Comparison of ENCODE assay signal across 16 cellular contexts in the genomic region with DNA sequence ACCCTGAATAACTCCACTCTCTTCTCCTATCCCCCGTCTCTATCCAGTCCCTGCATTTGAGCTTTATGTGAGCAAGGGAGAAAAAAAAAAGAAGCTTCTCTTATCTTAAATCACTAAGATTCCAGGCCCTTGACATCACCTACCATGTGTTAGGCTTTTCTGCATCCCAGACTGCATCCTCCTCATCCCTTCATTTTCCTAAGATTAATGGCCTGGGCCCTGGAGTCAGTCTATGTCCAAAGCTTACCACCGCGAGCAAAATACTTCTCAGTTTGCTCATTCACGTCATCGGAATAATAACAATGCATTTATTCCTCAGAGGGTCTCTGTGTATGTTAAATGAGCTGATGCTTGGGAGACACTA. TPM values are rescaled to one million over a fixed set of nuclear protein-coding genes. Genes with fewer than 3 reads are reported as not detected.
A peak's percentile ranks its signal among the peaks of the same experiment; 100 is the strongest.
DNase-seq lines count a peak whose midpoint lies in the region; ATAC-seq and TF ChIP-seq lines count a peak whose summit lies in the region.
"Had no signal": no experiment of that assay in that cellular context is flagged by ENCODE, and none has a peak within 500 bp of the region (broad histone marks: within the 10 kb centered on the region; RNA-seq: fewer than 3 reads in every experiment).

No MANE protein-coding gene starts in this region.

- H3K9me3 Mint-ChIP-seq in type B pancreatic cell, result no peaks in the 10 kb centered on the region

- TF ChIP-seq CTCF in HEK293 (tag by site-specific recombination; IDR thresholded peaks at IDR 0.05), result no peak
- TF ChIP-seq CTCF in astrocyte of the spinal cord (IDR thresholded peaks at IDR 0.05; ENCODE audit: low read depth, low read length), result no peak
- no peak for TF ChIP-seq CTCF in type B pancreatic cell (conservative IDR thresholded peaks at IDR 0.05)

- peak overlapping the region; percentile 18 for H3K4me3 Mint-ChIP-seq in type B pancreatic cell

- H3K4me1 Mint-ChIP-seq in type B pancreatic cell (ENCODE audit: unreplicated experiment), result peaks cover 36% of the 10 kb centered on the region

- peak overlapping the region; percentile 60 for H3K27ac Mint-ChIP-seq in type B pancreatic cell

- H3K36me3 Mint-ChIP-seq in type B pancreatic cell, result peaks cover 6% of the 10 kb centered on the region

- CTCF ChIA-PET in HEK293 (lab: Yijun Ruan, JAX), result interaction anchor here (1.0 to 1.5 kb wide), 4 partner anchors 12 to 136 kb away, joined by 3 to 6 read pairs (median 4); no protein-coding TSS in a partner anchor

- ATAC-seq in HG03565 (IDR thresholded peaks at IDR 0.05; ENCODE audit: unreplicated experiment), result no peak
- ATAC-seq: heart right ventricle, lower lobe of right lung had no signal

- in situ Hi-C loops in astrocyte of the spinal cord (cut with HindIII; ENCODE audit: low sequenced_read_pairs), result no loop called here

- H3K4me3 ChIP-seq in HEK293 (ENCODE audit: low read depth, low read length), result no peak overlapping the region
- no peak overlapping the region for H3K4me3 ChIP-seq in astrocyte of the spinal cord (ENCODE audit: low read depth, low read length)
- H3K4me3 ChIP-seq: heart right ventricle, lower lobe of right lung had no signal

- DNase-seq in astrocyte of the spinal cord (ENCODE audit: low read depth, low spot score) (peak; percentile 69), iris pigment epithelial cell (ENCODE audit: low read depth) (peak; percentile 65), type B pancreatic cell (ENCODE audit: extremely low spot score, unreplicated experiment) (no peak), activated gamma-delta T cell treated with Interleukin-2 at 50 U/mL for 16 hours (no peak), GDM1 (lab: John Stamatoyannopoulos, UW) (no peak)
- no peak for DNase-seq in stimulated activated CD4-positive, alpha-beta T cell treated with anti-CD3 and anti-CD28 coated beads, Interleukin-2, amount 100 ng/mL, for 24 hours
- DNase-seq: activated CD4-positive, alpha-beta T cell treated with anti-CD3 and anti-CD28 coated beads for 48 hours; aorta; heart right ventricle; lower lobe of right lung; NCI-H524 treated with DMSO at 0.1 percent for 48 hours; RPMI8226; T-helper 2 cell had no signal

- H3K27ac ChIP-seq in HEK293 (ENCODE audit: extremely low read depth, low read depth, low read length), result no peak overlapping the region
- H3K27ac ChIP-seq: KMS-11, lower lobe of right lung had no signal

- H3K4me1 ChIP-seq in HEK293 (ENCODE audit: control insufficient read depth, insufficient read depth, low read length), result no peaks in the 10 kb centered on the region; the same call in 1 of the 2 replicates
- H3K4me1 ChIP-seq: lower lobe of right lung had no signal

- H3K36me3 ChIP-seq in HEK293 (ENCODE audit: control insufficient read depth in 2 of 2, insufficient read depth in 1 of 2, low read length in 2 of 2), result no peaks in the 10 kb centered on the region
- H3K36me3 ChIP-seq: heart right ventricle, lower lobe of right lung had no signal

- H3K27me3 Mint-ChIP-seq in type B pancreatic cell, result peaks cover 4% of the 10 kb centered on the region

- H3K9me3 ChIP-seq in HEK293 (ENCODE audit: control insufficient read depth, insufficient read depth, low read depth, low read length), result no peaks in the 10 kb centered on the region
- H3K9me3 ChIP-seq: heart right ventricle, lower lobe of right lung had no signal

- POLR2A ChIA-PET in HEK293 (lab: Yijun Ruan, JAX), result interaction anchor here (1.5 kb wide), 2 partner anchors 112 to 623 kb away, joined by 4 to 5 read pairs; partner anchors contain the start of gene NUDT7

TF ChIP-seq in HEK293, 187 proteins besides CTCF, POLR2A, EP300 and RAD21:
- TF ChIP-seq ZBTB20 (tag by site-specific recombination; IDR thresholded peaks at IDR 0.05), result 0 out of 2 replicates have a peak, but pooled peaks have one; percentile 18
- TF ChIP-seq TCF7L2 (IDR thresholded peaks at IDR 0.05; ENCODE audit: borderline replicate concordance, low read depth, low read length), result no peak

RNA-seq across cellular contexts. Expression of gene VAT1L, which starts 46.2 kb away (rescaled TPM):
- 0.76 and 12.4 TPM in 2 replicates for total RNA-seq in type B pancreatic cell (ENCODE audit: low replicate concordance)

Comparison
In these comparisons a context has a peak if more than half of its experiments do, and no peak if none do; other contexts are left out.
1. DNase-seq: peak in astrocyte of the spinal cord (single experiment) and iris pigment epithelial cell (single experiment); none in type B pancreatic cell (single experiment), activated gamma-delta T cell treated with Interleukin-2 at 50 U/mL for 16 hours (single experiment), GDM1 (single experiment) and stimulated activated CD4-positive, alpha-beta T cell treated with anti-CD3 and anti-CD28 coated beads, Interleukin-2, amount 100 ng/mL, for 24 hours (0 of 2).